12 cellular contexts compared by ENCODE assay signal in genomic region chrX:70219938-70220764, GRCh38. TPM values are rescaled to one million over a fixed set of nuclear protein-coding genes. Genes with fewer than 3 reads are reported as not detected.
DNase-seq lines count a peak whose midpoint lies in the region; ATAC-seq, FAIRE-seq and TF ChIP-seq lines count a peak whose summit lies in the region.
"Had no signal": no experiment of that assay in that cellular context is flagged by ENCODE, and none has a peak within 500 bp of the region (broad histone marks: within the 10 kb centered on the region; RNA-seq: fewer than 3 reads in every experiment).

No MANE protein-coding gene starts in this region.

- no peak overlapping the region for H2AFZ ChIP-seq in keratinocyte (ENCODE audit: control insufficient read depth, low read length)

- no peaks in the 10 kb centered on the region for H4K20me1 ChIP-seq in keratinocyte (ENCODE audit: control insufficient read depth, extremely low read depth, insufficient read depth, low read length)

- ATAC-seq in HG02840 (IDR thresholded peaks at IDR 0.05; ENCODE audit: low FRiP score, unreplicated experiment), result no peak
- no peak for ATAC-seq in HG03175 (IDR thresholded peaks at IDR 0.05; ENCODE audit: unreplicated experiment)
- no peak for ATAC-seq in HG02885 (IDR thresholded peaks at IDR 0.05; ENCODE audit: poor library complexity, unreplicated experiment)

- H3K9me1 ChIP-seq in keratinocyte (ENCODE audit: control insufficient read depth, extremely low read depth, insufficient read depth, low read length), result no peaks in the 10 kb centered on the region

- intact Hi-C loops in kidney (cut with DNase I), result no loop called here

- H3K9ac ChIP-seq in keratinocyte (ENCODE audit: control insufficient read depth, extremely low read depth, insufficient read depth, low read length), result no peak overlapping the region
- no peak overlapping the region for H3K9ac ChIP-seq in kidney (ENCODE audit: low read length in 2 of 2)

- no peaks in the 10 kb centered on the region for H3K9me3 ChIP-seq in keratinocyte (ENCODE audit: control insufficient read depth, low read depth, low read length)
- no peaks in the 10 kb centered on the region for H3K9me3 ChIP-seq in kidney (ENCODE audit: control insufficient read depth in 1 of 2, low read length in 2 of 2)
- H3K9me3 ChIP-seq: pancreas had no signal

- no peaks in the 10 kb centered on the region for H3K36me3 ChIP-seq in keratinocyte (ENCODE audit: control insufficient read depth in 2 of 2, extremely low read depth in 1 of 2, insufficient read depth in 2 of 2, low read length in 2 of 2)
- no peaks in the 10 kb centered on the region for H3K36me3 ChIP-seq in kidney (ENCODE audit: control insufficient read depth in 1 of 2, insufficient read depth in 2 of 2, low read length in 2 of 2)
- H3K36me3 ChIP-seq: pancreas had no signal

- H3K27ac ChIP-seq in keratinocyte (ENCODE audit: control insufficient read depth, insufficient read depth, low read length) (no peak overlapping the region), kidney (ENCODE audit: low read depth in 2 of 2, low read length in 2 of 2) (no peak overlapping the region)
- H3K27ac ChIP-seq: pancreas had no signal

- H3K27me3 ChIP-seq in keratinocyte (ENCODE audit: control insufficient read depth, extremely low read depth, insufficient read depth, low read length), result no peaks in the 10 kb centered on the region

- dilution Hi-C loops in keratinocyte (cut with MboI; ENCODE audit: extremely low pct_ligation_motif_present, low sequenced_read_pairs), result no loop called here

- DNase-seq in DMS53 (lab: John Stamatoyannopoulos, UW) (peak; percentile 98), NCI-H2081 treated with DMSO at 0.1 percent for 48 hours (lab: John Stamatoyannopoulos, UW) (peak; percentile 6), astrocyte of the spinal cord (ENCODE audit: low read depth, low spot score) (peak; percentile 77), keratinocyte (ENCODE audit: low read depth, low spot score) (peak; percentile 35), kidney (no peak)
- DNase-seq: activated CD8-positive, alpha-beta memory T cell treated with anti-CD3 and anti-CD28 coated beads, Interleukin-2, amount 50 U/mL, for 48 hours; KBM-7 had no signal

- H3K4me1 ChIP-seq in keratinocyte (ENCODE audit: control insufficient read depth, extremely low read depth, insufficient read depth, low read length), result no peaks in the 10 kb centered on the region
- no peaks in the 10 kb centered on the region for H3K4me1 ChIP-seq in kidney (ENCODE audit: control insufficient read depth in 1 of 2, insufficient read depth in 1 of 2, low read depth in 1 of 2, low read length in 2 of 2)
- H3K4me1 ChIP-seq: pancreas had no signal

- no peak overlapping the region for H3K4me2 ChIP-seq in keratinocyte (ENCODE audit: control insufficient read depth, extremely low read depth, insufficient read depth, low read depth, low read length)

- in situ Hi-C loops in astrocyte of the spinal cord (cut with HindIII; ENCODE audit: low sequenced_read_pairs), result no loop called here

- TF ChIP-seq CTCF in astrocyte of the spinal cord (IDR thresholded peaks at IDR 0.05; ENCODE audit: low read depth, low read length) (no peak), keratinocyte (optimal IDR thresholded peaks at IDR 0.05 in 1 of 3, IDR thresholded peaks at IDR 0.05 in 1 of 3, conservative IDR thresholded peaks at IDR 0.05 in 1 of 3; ENCODE audit: extremely low read depth in 1 of 3, insufficient read depth in 2 of 3, low read length in 3 of 3) (no peak), kidney (IDR thresholded peaks at IDR 0.05; ENCODE audit: borderline replicate concordance, extremely low read depth, insufficient read depth) (no peak)

- no peak overlapping the region for H3K4me3 ChIP-seq in astrocyte of the spinal cord (ENCODE audit: low read depth, low read length)
- no peak overlapping the region for H3K4me3 ChIP-seq in keratinocyte (ENCODE audit: control insufficient read depth in 2 of 3, extremely low read depth in 1 of 3, insufficient read depth in 2 of 3, low read depth in 1 of 3, low read length in 3 of 3)
- no peak overlapping the region for H3K4me3 ChIP-seq in kidney (ENCODE audit: low read length in 2 of 2)
- H3K4me3 ChIP-seq: pancreas had no signal

- H3K79me2 ChIP-seq in keratinocyte (ENCODE audit: control insufficient read depth, insufficient read depth, low read length), result no peaks in the 10 kb centered on the region

- FAIRE-seq in keratinocyte (lab: Jason Lieb, UNC) (peak; percentile 44), kidney (lab: Jason Lieb, UNC) (no peak)

RNA-seq across cellular contexts. Expression of gene AWAT1, which starts 14.3 kb away (rescaled TPM):
- polyA plus RNA-seq in keratinocyte (not detected in 3 replicates), kidney (ENCODE audit: insufficient read depth, low read depth, low replicate concordance) (not detected)
- polyA plus RNA-seq in keratinocyte (2011; ENCODE audit: low read depth), result 0.40 TPM
- not detected in 2 replicates for polyA plus RNA-seq in keratinocyte (2011; cell fraction: cytosol; rRNA removed)
- polyA plus RNA-seq in keratinocyte (2011; cell fraction: nucleus; rRNA removed), result not detected in 2 replicates
- polyA plus RNA-seq in keratinocyte (2012; ENCODE audit: low replicate concordance), result not detected in 2 replicates
- polyA minus RNA-seq in keratinocyte, result not detected in 3 replicates
- polyA minus RNA-seq in keratinocyte (2011; cell fraction: cytosol; rRNA and poly(A)+ RNA removed), result not detected
- polyA minus RNA-seq in keratinocyte (2011; cell fraction: nucleus; rRNA and poly(A)+ RNA removed), result not detected in 2 replicates
- not detected for total RNA-seq in kidney
- total RNA-seq: cerebellum, pancreas had no signal
- polyA plus RNA-seq: pancreas had no signal

RNA-seq across cellular contexts. Expression of gene P2RY4, which starts 39.9 kb away (rescaled TPM):
- polyA plus RNA-seq in keratinocyte (0.06 to 0.09 TPM in 2 of 3 replicates, not detected in the other), kidney (ENCODE audit: insufficient read depth, low read depth, low replicate concordance) (not detected)
- polyA plus RNA-seq in keratinocyte (2011; ENCODE audit: low read depth), result not detected
- not detected in 2 replicates for polyA plus RNA-seq in keratinocyte (2011; cell fraction: cytosol; rRNA removed)
- 0.56 TPM in 2 replicates for polyA plus RNA-seq in keratinocyte (2011; cell fraction: nucleus; rRNA removed)
- 0.25 TPM in 1 of 2 replicates, not detected in the other for polyA plus RNA-seq in keratinocyte (2012; ENCODE audit: low replicate concordance)
- 0.77 to 1.6 TPM in 2 of 3 replicates, not detected in the other for polyA minus RNA-seq in keratinocyte
- polyA minus RNA-seq in keratinocyte (2011; cell fraction: cytosol; rRNA and poly(A)+ RNA removed), result not detected
- polyA minus RNA-seq in keratinocyte (2011; cell fraction: nucleus; rRNA and poly(A)+ RNA removed), result 0.42 and 1.1 TPM in 2 replicates
- 0.31 TPM for total RNA-seq in kidney

RNA-seq across cellular contexts. Expression of gene DGAT2L6, which starts 42.9 kb away (rescaled TPM):
- polyA plus RNA-seq in keratinocyte, result not detected in 3 replicates
- polyA plus RNA-seq in keratinocyte (2011; ENCODE audit: low read depth), result not detected
- polyA plus RNA-seq in keratinocyte (2011; cell fraction: cytosol; rRNA removed), result not detected in 2 replicates
- polyA plus RNA-seq in keratinocyte (2011; cell fraction: nucleus; rRNA removed), result not detected in 2 replicates
- not detected in 2 replicates for polyA plus RNA-seq in keratinocyte (2012; ENCODE audit: low replicate concordance)
- not detected in 3 replicates for polyA minus RNA-seq in keratinocyte
- not detected for polyA minus RNA-seq in keratinocyte (2011; cell fraction: cytosol; rRNA and poly(A)+ RNA removed)
- not detected in 2 replicates for polyA minus RNA-seq in keratinocyte (2011; cell fraction: nucleus; rRNA and poly(A)+ RNA removed)
- not detected for total RNA-seq in kidney
- polyA plus RNA-seq in kidney (ENCODE audit: insufficient read depth, low read depth, low replicate concordance), result not detected
- total RNA-seq: cerebellum, pancreas had no signal
- polyA plus RNA-seq: pancreas had no signal

RNA-seq across cellular contexts. Expression of gene ARR3, which starts 48.0 kb away (rescaled TPM):
- polyA plus RNA-seq in keratinocyte (not detected in 3 replicates), kidney (ENCODE audit: insufficient read depth, low read depth, low replicate concordance) (not detected)
- polyA plus RNA-seq in keratinocyte (2011; ENCODE audit: low read depth), result not detected
- polyA plus RNA-seq in keratinocyte (2011; cell fraction: cytosol; rRNA removed), result not detected in 2 replicates
- not detected in 2 replicates for polyA plus RNA-seq in keratinocyte (2011; cell fraction: nucleus; rRNA removed)
- polyA plus RNA-seq in keratinocyte (2012; ENCODE audit: low replicate concordance), result not detected in 2 replicates
- not detected in 3 replicates for polyA minus RNA-seq in keratinocyte
- polyA minus RNA-seq in keratinocyte (2011; cell fraction: cytosol; rRNA and poly(A)+ RNA removed), result not detected
- polyA minus RNA-seq in keratinocyte (2011; cell fraction: nucleus; rRNA and poly(A)+ RNA removed), result not detected in 2 replicates
- total RNA-seq in kidney, result not detected
- total RNA-seq: cerebellum, pancreas had no signal
- polyA plus RNA-seq: pancreas had no signal
